In the genomic region with DNA sequence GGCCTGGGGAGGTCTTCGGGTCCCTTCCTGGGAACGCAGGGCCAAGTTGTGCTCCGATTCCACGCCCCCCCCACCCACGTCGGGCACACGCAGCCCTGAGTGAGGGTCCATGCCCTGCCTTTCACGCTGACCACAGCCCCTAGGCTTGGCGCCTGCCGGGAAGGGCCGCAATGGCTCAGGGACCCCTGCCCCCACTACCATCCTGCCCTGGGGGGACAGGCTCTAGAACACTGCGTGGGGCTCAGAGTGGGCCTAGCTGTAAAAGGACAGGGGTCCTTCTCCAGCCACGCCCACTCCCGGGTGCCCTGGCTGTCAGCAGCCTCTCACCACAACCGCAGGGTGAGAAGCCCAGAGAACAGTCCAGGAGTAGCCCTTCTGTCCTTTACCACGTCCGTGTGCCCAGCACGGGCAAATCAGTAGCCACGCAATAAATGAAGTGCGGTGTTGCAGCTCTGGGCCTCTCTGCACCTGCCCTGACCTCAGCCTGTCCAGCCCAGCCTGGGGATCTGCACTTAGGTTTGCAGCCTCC, we compare ENCODE assay signal across 8 cellular contexts. TPM values are rescaled to one million over a fixed set of nuclear protein-coding genes. Genes with fewer than 3 reads are reported as not detected.
DNase-seq lines count a peak whose midpoint lies in the region; ATAC-seq and TF ChIP-seq lines count a peak whose summit lies in the region.

No MANE protein-coding gene starts in this region.

- H3K79me2 ChIP-seq in H9 (ENCODE audit: insufficient read depth, low read length) = no peaks in the 10 kb centered on the region

- TF ChIP-seq EP300 in sigmoid colon (IDR thresholded peaks at IDR 0.05) = no peak

- 0 out of 2 replicates have a peak overlapping the region, but pooled peaks have one; percentile 50 for H3K14ac ChIP-seq in H9 (ENCODE audit: insufficient read depth, low read length)

- H4K91ac ChIP-seq in H9 (ENCODE audit: insufficient read length, low read depth, low read length) = no peak overlapping the region

- H4K20me1 ChIP-seq in H9 (ENCODE audit: control insufficient read depth, insufficient read depth, insufficient read length) = no peaks in the 10 kb centered on the region

- no peak overlapping the region for H3K27ac Mint-ChIP-seq in H9

- no peaks in the 10 kb centered on the region for H3K9me3 Mint-ChIP-seq in H9

- WGBS in H9 (ENCODE audit: extremely low coverage, insufficient read length, low lambda C conversion rate) = no CpG with 5 or more reads among the region's 20 CpGs
- 21 to 38% methylated on average over 20 of the region's 20 CpGs for WGBS in sigmoid colon, 2 donors

- peak; percentile 1 to 27 for ATAC-seq in left cardiac atrium

- no peak overlapping the region for H4K5ac ChIP-seq in H9 (ENCODE audit: insufficient read length, low read depth, low read length)

- intact Hi-C loops in left cardiac atrium (cut with DNase I) = no loop called here
- intact Hi-C loops in sigmoid colon (cut with DNase I) = no loop called here

- H3K79me1 ChIP-seq in H9 (ENCODE audit: insufficient read depth, low read depth, low read length, poor library complexity, severe bottlenecking) = no peaks in the 10 kb centered on the region

- H3K9me3 ChIP-seq in H9 (ENCODE audit: control insufficient read depth, low read depth, low read length) = no peaks in the 10 kb centered on the region
- no peaks in the 10 kb centered on the region for H3K9me3 ChIP-seq in sigmoid colon

- H3K4me3 ChIP-seq in WI38 (ENCODE audit: low read depth, low read length) (peak overlapping the region; percentile 62), sigmoid colon (peak overlapping the region; percentile 34 to 62 (median 52))

- no peak overlapping the region for H2BK12ac ChIP-seq in H9 (ENCODE audit: insufficient read length, low read depth, low read length)

- H3K23ac ChIP-seq in H9 (ENCODE audit: insufficient read length, low read depth, low read length) = no peak overlapping the region

- H3K27me3 Mint-ChIP-seq in H9 (ENCODE audit: low read depth) = peaks cover 49% of the 10 kb centered on the region

- no peak overlapping the region for H3K56ac ChIP-seq in H9 (ENCODE audit: insufficient read length, low read depth, low read length)

- H3K4ac ChIP-seq in H9 (ENCODE audit: low read depth, low read length) = no peak overlapping the region

- no peak overlapping the region for H3K9ac ChIP-seq in H9 (ENCODE audit: extremely low read depth, insufficient read length, low read length)

- no peak overlapping the region for H2BK120ac ChIP-seq in H9 (ENCODE audit: low read depth, low read length, poor library complexity, severe bottlenecking)

- H2BK15ac ChIP-seq in H9 (ENCODE audit: low read depth, low read length) = no peak overlapping the region

- DNase-seq in H9 (no peak), left cardiac atrium (no peak), sigmoid colon (no peak), NOMO-1 (lab: John Stamatoyannopoulos, UW; ENCODE audit: unreplicated experiment in 2 of 2) (no peak), NCI-H446 treated with DMSO at 0.1 percent for 48 hours (lab: John Stamatoyannopoulos, UW) (no peak), NCI-H2107 (lab: John Stamatoyannopoulos, UW) (no peak), D341Med (ENCODE audit: low spot score) (no peak)

- no peak overlapping the region for H2BK5ac ChIP-seq in H9 (ENCODE audit: insufficient read length, low read length)

- no peak overlapping the region for H3K18ac ChIP-seq in H9 (ENCODE audit: insufficient read length, low read depth, low read length)

- no peak overlapping the region for H4K8ac ChIP-seq in H9 (replicated peaks; ENCODE audit: insufficient read length, low read depth, low read length)

- H3K4me1 ChIP-seq in H9 (ENCODE audit: insufficient read depth, low read length) (peaks cover 2% of the 10 kb centered on the region; the same call in 1 of the 2 replicates), sigmoid colon (peaks cover 0 to 41% (median 29%) of the 10 kb centered on the region in 4 donors)

- no peaks in the 10 kb centered on the region for H3K36me3 ChIP-seq in sigmoid colon

- H3K36me3 Mint-ChIP-seq in H9 (ENCODE audit: insufficient read depth in 1 of 3, low read depth in 3 of 3) = no peaks in the 10 kb centered on the region

- H3K4me2 ChIP-seq in H9 (ENCODE audit: insufficient read depth, insufficient read length, low read length) = peak overlapping the region; percentile 58

- no peak overlapping the region for H3K27ac ChIP-seq in H9 (ENCODE audit: insufficient read length, low read depth, low read length)
- H3K27ac ChIP-seq in sigmoid colon = peak overlapping the region in 3 of 4 donors; percentile 62 to 73 (median 72)

- no peak overlapping the region for H3T11ph ChIP-seq in H9 (ENCODE audit: low read length)

- no peak overlapping the region for H2AK5ac ChIP-seq in H9 (ENCODE audit: insufficient read length, low read length)

- H3K4me3 Mint-ChIP-seq in H9 = peak overlapping the region; percentile 70 to 82

- H2AFZ ChIP-seq in H9 (ENCODE audit: low read length) = no peak overlapping the region

- H3K23me2 ChIP-seq in H9 (ENCODE audit: insufficient read length, low read depth, low read length, poor library complexity, severe bottlenecking) = peaks cover 3% of the 10 kb centered on the region

- TF ChIP-seq CTCF in H9 (conservative IDR thresholded peaks at IDR 0.05) (no peak), WI38 (IDR thresholded peaks at IDR 0.05; ENCODE audit: low read depth, low read length) (no peak), sigmoid colon (IDR thresholded peaks at IDR 0.05) (no peak)

- H3K4me1 Mint-ChIP-seq in H9 = peaks cover 24 to 26% of the 10 kb centered on the region in 2 experiments

- H2BK20ac ChIP-seq in H9 (ENCODE audit: low read depth, low read length, poor library complexity, severe bottlenecking) = no peak overlapping the region

- no peak for TF ChIP-seq POLR2A in sigmoid colon (IDR thresholded peaks at IDR 0.05)

- H3K27me3 ChIP-seq in H9 (ENCODE audit: insufficient read depth, low read length) (no peaks in the 10 kb centered on the region; the same call in 1 of the 2 replicates), sigmoid colon (no peaks in the 10 kb centered on the region)

RNA-seq across cellular contexts. Expression of a gene that starts 9.4 kb away (rescaled TPM):
- total RNA-seq in H9 (2021) = 0.07 and 0.33 TPM in 2 replicates
- 1 to 10 TPM in 1 of 2 donors, under 1 TPM in 1; 0.94 to 1.8 TPM for total RNA-seq in left cardiac atrium
- 1 to 10 TPM in 2 of 4 donors, under 1 TPM in 2; 0.66 to 1.7 (median 1.2) TPM for total RNA-seq in sigmoid colon
- polyA plus RNA-seq in sigmoid colon = 1 to 10 TPM in 1 of 3 donors, under 1 TPM in 1, not detected in 1; 0.46 to 1.4 TPM
